ENCODE assay signal across 8 cellular contexts in the genomic region with DNA sequence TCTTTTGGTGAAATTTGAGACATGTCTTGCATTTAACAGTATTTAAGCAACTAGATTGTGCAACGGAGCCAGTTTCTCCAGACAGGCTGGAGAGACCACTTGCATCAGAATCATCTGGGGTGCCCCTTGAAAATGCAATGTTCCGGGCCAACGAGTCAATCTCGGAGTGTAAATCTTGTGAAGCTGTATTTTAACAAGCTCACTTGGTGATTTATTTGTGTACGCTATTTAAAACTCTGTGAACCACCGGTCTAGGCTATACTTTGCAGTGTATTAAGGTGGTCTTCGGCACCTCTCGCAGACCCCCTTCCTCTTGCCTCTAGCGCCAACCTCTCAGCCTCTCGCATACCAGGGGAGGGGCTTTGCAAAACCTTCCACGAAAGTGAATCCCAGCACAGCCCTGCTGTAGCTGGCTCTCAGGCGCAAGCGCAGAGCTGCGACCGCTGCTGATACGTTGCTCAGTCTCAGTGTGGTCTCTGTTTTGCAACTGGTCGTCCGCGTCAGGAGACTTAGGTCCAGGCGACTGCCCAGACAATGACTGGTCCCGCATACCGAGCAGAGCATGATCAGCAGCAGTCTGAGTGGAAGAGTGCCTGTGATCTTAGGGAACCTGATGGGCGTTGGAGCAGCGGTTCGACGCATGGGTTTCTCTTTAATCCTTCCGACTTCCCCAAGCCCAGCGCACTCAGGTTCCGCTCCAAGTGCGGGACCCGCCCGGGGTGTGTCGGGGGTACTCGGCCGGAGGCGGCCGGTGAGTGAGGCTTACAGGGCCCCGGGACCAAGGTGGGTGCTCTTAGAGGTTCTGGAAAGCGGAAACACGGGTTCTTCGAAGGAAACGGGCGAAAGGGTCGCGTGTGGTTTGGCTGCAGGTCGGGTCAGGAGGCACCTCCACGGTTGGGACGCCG. TPM values are rescaled to one million over a fixed set of nuclear protein-coding genes. Genes with fewer than 3 reads are reported as not detected.
DNase-seq lines count a peak whose midpoint lies in the region; ATAC-seq and TF ChIP-seq lines count a peak whose summit lies in the region.

A gene (plus strand): TSS at position 467 of the 905 bp plus-strand sequence. CDS start 11,612 bp downstream, outside the sequence.

- H3K9me3 Mint-ChIP-seq in CD8-positive, alpha-beta T cell: peaks cover under 1% of the 10 kb centered on the region

- H3K27me3 Mint-ChIP-seq in CD8-positive, alpha-beta T cell (ENCODE audit: low read depth): no peaks in the 10 kb centered on the region

- H3K36me3 ChIP-seq in CD8-positive, alpha-beta T cell (ENCODE audit: insufficient read depth, low read length): no peaks in the 10 kb centered on the region

- H3K4me1 ChIP-seq in CD8-positive, alpha-beta T cell (ENCODE audit: insufficient read depth, low read length): peaks cover 9% of the 10 kb centered on the region

- peak within 1 kb of the TSS; percentile 55 for H3K27ac ChIP-seq in CD8-positive, alpha-beta T cell (ENCODE audit: low read depth, low read length)
- peak within 1 kb of the TSS; percentile 68 for H3K27ac ChIP-seq in epithelial cell of prostate

- no peaks in the 10 kb centered on the region for H3K9me3 ChIP-seq in CD8-positive, alpha-beta T cell (ENCODE audit: low read length)

- peaks cover 11% of the 10 kb centered on the region for H3K36me3 Mint-ChIP-seq in CD8-positive, alpha-beta T cell

- CTCF ChIA-PET in CD8-positive, alpha-beta T cell (lab: Charles Lee): interaction anchor here (0.7 to 1.1 kb wide), 2 partner anchors 12 to 1010 kb away, joined by 3 read pairs; no protein-coding TSS in a partner anchor

- no peaks in the 10 kb centered on the region for H3K27me3 ChIP-seq in CD8-positive, alpha-beta T cell (ENCODE audit: insufficient read depth, low read length)

- peak; percentile 41 to 86 (median 65) for DNase-seq in CD8-positive, alpha-beta T cell
- DNase-seq in NOMO-1 treated with DMSO at 0.1 percent for 48 hours (lab: John Stamatoyannopoulos, UW; ENCODE audit: unreplicated experiment): peak; percentile 57
- DNase-seq in activated CD8-positive, alpha-beta memory T cell treated with anti-CD3 and anti-CD28 coated beads, Interleukin-2, amount 50 U/mL, for 48 hours: peak; percentile 86
- DNase-seq in epithelial cell of prostate (ENCODE audit: low read depth, low spot score): peak; percentile 59
- DNase-seq in mucosa of gallbladder (ENCODE audit: low spot score): peak; percentile 62
- DNase-seq in stimulated activated CD8-positive, alpha-beta memory T cell treated with anti-CD3 and anti-CD28 coated beads, Interleukin-4, amount 100 ng/mL, for 24 hours (ENCODE audit: low read depth): peak; percentile 49

- H3K4me3 Mint-ChIP-seq in CD8-positive, alpha-beta T cell: peak within 1 kb of the TSS; percentile 98

- H3K4me3 ChIP-seq in CD8-positive, alpha-beta T cell (ENCODE audit: low read depth, low read length): peak within 1 kb of the TSS; percentile 66

- peak within 1 kb of the TSS; percentile 94 for H3K27ac Mint-ChIP-seq in CD8-positive, alpha-beta T cell

- intact Hi-C loops in CD8-positive, alpha-beta T cell (cut with DNase I, micrococcal nuclease): loop anchor here (1.0 to 10.0 kb wide), 9 partner anchors 13 to 864 kb away; a partner anchor contains a TSS

- TF ChIP-seq CTCF in CD8-positive, alpha-beta T cell (IDR thresholded peaks at IDR 0.05): no peak

- peak; percentile 90 for ATAC-seq in CD8-positive, alpha-beta T cell
- ATAC-seq in GM19395 (IDR thresholded peaks at IDR 0.05; ENCODE audit: unreplicated experiment): peak; percentile 93
- ATAC-seq in HG03571 (IDR thresholded peaks at IDR 0.05; ENCODE audit: unreplicated experiment): peak; percentile 86

- POLR2A ChIA-PET in CD8-positive, alpha-beta T cell (lab: Charles Lee): interaction anchor here (0.6 to 1.2 kb wide), 3 partner anchors 84 to 118 kb away, joined by 3 to 9 read pairs (median 4); a partner anchor contains a TSS

- H3K4me1 Mint-ChIP-seq in CD8-positive, alpha-beta T cell (ENCODE audit: low read depth): peaks cover 15% of the 10 kb centered on the region

RNA-seq across cellular contexts. Expression of the gene that starts here (rescaled TPM):
- total RNA-seq in CD8-positive, alpha-beta T cell: 1 to 10 TPM in 1 of 2 experiments, under 1 TPM in 1; 0.72 to 1.1 TPM
- 1.9 TPM for total RNA-seq in mucosa of gallbladder

Comparison
In these comparisons a context has a peak if more than half of its experiments do, and no peak if none do; other contexts are left out.
1. Peak in every context shown above with its lines: DNase-seq, ATAC-seq, H3K4me3 ChIP-seq and H3K27ac ChIP-seq.